In the genomic region with DNA sequence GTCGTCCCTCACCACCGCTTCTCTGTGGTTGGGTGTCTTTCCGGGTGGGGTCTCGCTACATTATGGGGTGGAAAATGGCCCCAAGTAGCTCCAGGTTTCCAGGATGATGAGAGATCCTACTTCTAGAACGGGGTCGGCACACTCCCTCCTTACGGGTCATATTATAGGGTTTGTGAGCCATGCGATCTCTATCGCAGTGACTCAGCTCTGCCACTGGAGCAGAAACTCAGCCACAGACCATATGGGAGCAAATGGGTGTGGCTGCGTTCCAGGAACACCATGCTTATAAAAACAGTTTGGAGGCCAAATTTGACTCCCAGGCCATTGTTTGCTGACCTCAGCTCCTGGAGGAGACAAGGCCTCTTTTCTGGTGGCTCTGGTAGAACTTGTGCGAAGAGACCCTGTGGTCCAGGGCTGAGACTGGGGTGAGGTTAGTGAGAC, we compare ENCODE assay signal across 8 cellular contexts.
DNase-seq lines count a peak whose midpoint lies in the region; ATAC-seq, FAIRE-seq and TF ChIP-seq lines count a peak whose summit lies in the region.
"Not testable (repeated sequence)": the region's sequence is repeated elsewhere in the genome, so short reads cannot be mapped to it uniquely, and the experiment has no call there.

No MANE protein-coding gene starts in this region.

- H3K27me3 Mint-ChIP-seq in stimulated activated memory B cell treated with anti-CD40 and anti-IgM and Interleukin-4, amounts not matched to agents 10 μg/mL and 1 μg/mL and 100 μg/mL, for 72 hours = not testable (repeated sequence)

- H3K9me2 ChIP-seq in PC-3 (replicated peaks; ENCODE audit: low read length) = not testable (repeated sequence)

- H3K4me3 Mint-ChIP-seq in stimulated activated memory B cell treated with anti-CD40 and anti-IgM and Interleukin-4, amounts not matched to agents 10 μg/mL and 1 μg/mL and 100 μg/mL, for 72 hours = not testable (repeated sequence)

- H3F3A ChIP-seq in PC-3 (ENCODE audit: low read length, unreplicated experiment) = not testable (repeated sequence)

- H2AFZ ChIP-seq in PC-3 (ENCODE audit: low read length) = not testable (repeated sequence)

- not testable (repeated sequence) for H3K36me3 ChIP-seq in PC-3 (ENCODE audit: low read depth, low read length); left lung

- not testable (repeated sequence) for BruUV-seq in PC-3 (replicated peaks; lab: Mats Ljungman, UMichigan)

- peak overlapping the region; percentile 66 for H3K4me2 ChIP-seq in PC-3 (ENCODE audit: low read length)

- H3K27ac Mint-ChIP-seq in stimulated activated memory B cell treated with anti-CD40 and anti-IgM and Interleukin-4, amounts not matched to agents 10 μg/mL and 1 μg/mL and 100 μg/mL, for 72 hours = peak overlapping the region; percentile 92

- POLR2A ChIA-PET in PC-3 (lab: Charles Lee; ENCODE audit: unreplicated experiment) = not testable (repeated sequence)

- CTCF ChIA-PET in PC-3 (lab: Charles Lee) = not testable (repeated sequence)

- H3K9me3 ChIP-seq in PC-3 (ENCODE audit: low read length); left lung: not testable (repeated sequence)

- not testable (repeated sequence) for H3K9me3 Mint-ChIP-seq in stimulated activated memory B cell treated with anti-CD40 and anti-IgM and Interleukin-4, amounts not matched to agents 10 μg/mL and 1 μg/mL and 100 μg/mL, for 72 hours

- not testable (repeated sequence) for H3K4me3 ChIP-seq in NB4 (ENCODE audit: low read depth, low read length); PC-3 (ENCODE audit: low read length); left lung

- DNase-seq in H54 (ENCODE audit: insufficient read length, low spot score) (peak; percentile 58), NB4 (ENCODE audit: low read depth) (peak; percentile 69), PC-3 (peak; percentile 89), astrocyte of the hippocampus (ENCODE audit: low read depth, low spot score) (peak; percentile 81), fibroblast of peridontal ligament (ENCODE audit: extremely low read depth) (peak; percentile 76), left lung (peak in 1 of 2 donors; percentile 60)

- H3K79me2 ChIP-seq in PC-3 (ENCODE audit: low read length) = not testable (repeated sequence)

- peak; percentile 99 for ATAC-seq in PC-3
- ATAC-seq in left lung = peak; percentile 50
- ATAC-seq in stimulated activated memory B cell treated with anti-CD40 and anti-IgM and Interleukin-4, amounts not matched to agents 10 μg/mL and 1 μg/mL and 100 μg/mL, for 72 hours = not testable (repeated sequence)

- H3K36me3 Mint-ChIP-seq in stimulated activated memory B cell treated with anti-CD40 and anti-IgM and Interleukin-4, amounts not matched to agents 10 μg/mL and 1 μg/mL and 100 μg/mL, for 72 hours = peaks cover 28% of the 10 kb centered on the region

- H3K4me1 Mint-ChIP-seq in stimulated activated memory B cell treated with anti-CD40 and anti-IgM and Interleukin-4, amounts not matched to agents 10 μg/mL and 1 μg/mL and 100 μg/mL, for 72 hours = peaks cover 63% of the 10 kb centered on the region

- H3K4me1 ChIP-seq in PC-3 (ENCODE audit: insufficient read depth, low read length) = peaks cover 10% of the 10 kb centered on the region
- not testable (repeated sequence) for H3K4me1 ChIP-seq in left lung

- H4K20me1 ChIP-seq in PC-3 (ENCODE audit: low read length) = not testable (repeated sequence)

- H3K27ac ChIP-seq in C4-2B (peak overlapping the region; percentile 37), PC-3 (ENCODE audit: low read length) (peak overlapping the region; percentile 73)
- not testable (repeated sequence) for H3K27ac ChIP-seq in left lung

- not testable (repeated sequence) for TF ChIP-seq CTCF in C4-2B (conservative IDR thresholded peaks at IDR 0.05); NB4 (IDR thresholded peaks at IDR 0.05; ENCODE audit: low read depth, low read length); PC-3 (conservative IDR thresholded peaks at IDR 0.05; ENCODE audit: low read depth, low read length); left lung (IDR thresholded peaks at IDR 0.05)

- intact Hi-C loops in PC-3 (cut with micrococcal nuclease); left lung (cut with DNase I): not testable (repeated sequence)

- TF ChIP-seq POLR2A in H54 (IDR thresholded peaks at IDR 0.05; ENCODE audit: low read depth, low read length); NB4 (IDR thresholded peaks at IDR 0.05; ENCODE audit: extremely low read depth, insufficient read length): not testable (repeated sequence)

- peak; percentile 87 for FAIRE-seq in H54 (lab: Jason Lieb, UNC)

- not testable (repeated sequence) for H3K27me3 ChIP-seq in PC-3 (ENCODE audit: low read length); left lung

- H3K9ac ChIP-seq in PC-3 (ENCODE audit: low read length) = not testable (repeated sequence)
